ENCODE assay signal across 1 cellular context in genomic region chr13:100088648-100089601, GRCh38.
TF ChIP-seq lines count a peak whose summit lies in the region.

Gene PCCA, plus strand, starts transcription at chr13:100089093. Its CDS starts 28 bp downstream, at chr13:100089121.

TF ChIP-seq in K562, 482 proteins besides CTCF, POLR2A, EP300 and RAD21 (continued from another document and continues in another):
- TF ChIP-seq MITF (IDR thresholded peaks at IDR 0.05) (0 out of 2 replicates have a peak, but pooled peaks have one; percentile 8), TCF3 (CRISPR knock-in tag; IDR thresholded peaks at IDR 0.05) (no peak), ZNF584 (CRISPR knock-in tag; IDR thresholded peaks at IDR 0.05; ENCODE audit: low read depth) (no peak), KDM2B (CRISPR knock-in tag; IDR thresholded peaks at IDR 0.05) (no peak), FOXK2 (conservative IDR thresholded peaks at IDR 0.05 in 1 of 2, IDR thresholded peaks at IDR 0.05 in 1 of 2; ENCODE audit: low read depth in 2 of 2) (no peak), SETDB1 (IDR thresholded peaks at IDR 0.05; ENCODE audit: low read length) (no peak), PYGO2 (tag; IDR thresholded peaks at IDR 0.05) (no peak), ZC3H4 (CRISPR knock-in tag; IDR thresholded peaks at IDR 0.05; ENCODE audit: borderline replicate concordance) (no peak), BRD9 (IDR thresholded peaks at IDR 0.05; ENCODE audit: low read depth, partially characterized antibody) (no peak), ZHX1 (conservative IDR thresholded peaks at IDR 0.05; ENCODE audit: low read length) (no peak), CC2D1A (IDR thresholded peaks at IDR 0.05) (no peak), ZNF57 (CRISPR knock-in tag; IDR thresholded peaks at IDR 0.05) (no peak), ZNF512 (tag; IDR thresholded peaks at IDR 0.05) (no peak), IRF2 (CRISPR knock-in tag; IDR thresholded peaks at IDR 0.05) (no peak), ZNF134 (CRISPR knock-in tag; conservative IDR thresholded peaks at IDR 0.05) (no peak), ZKSCAN3 (CRISPR knock-in tag; IDR thresholded peaks at IDR 0.05) (no peak), ZNF589 (CRISPR knock-in tag; IDR thresholded peaks at IDR 0.05; ENCODE audit: low read depth) (no peak), CXXC5 (CRISPR knock-in tag; IDR thresholded peaks at IDR 0.05) (peak; percentile 68), STAG1 (CRISPR knock-in tag; IDR thresholded peaks at IDR 0.05; ENCODE audit: borderline replicate concordance) (no peak), ZNF282 (CRISPR knock-in tag; IDR thresholded peaks at IDR 0.05) (no peak), ZNF324 (CRISPR knock-in tag; IDR thresholded peaks at IDR 0.05) (no peak), MED1 (CRISPR knock-in tag; IDR thresholded peaks at IDR 0.05; ENCODE audit: borderline replicate concordance) (no peak), ZNF766 (CRISPR knock-in tag; conservative IDR thresholded peaks at IDR 0.05) (no peak), HINFP (tag; conservative IDR thresholded peaks at IDR 0.05; ENCODE audit: low read depth) (no peak), ZZZ3 (IDR thresholded peaks at IDR 0.05) (no peak), CHD1 (IDR thresholded peaks at IDR 0.05; ENCODE audit: low read length) (peak; percentile 51), ZNF764 (CRISPR knock-in tag; IDR thresholded peaks at IDR 0.05; ENCODE audit: low read depth) (no peak), RBM34 (IDR thresholded peaks at IDR 0.05; ENCODE audit: borderline replicate concordance, insufficient read depth, low read length) (no peak), BMI1 (IDR thresholded peaks at IDR 0.05; ENCODE audit: low read length) (no peak), NR2F6 (CRISPR knock-in tag; IDR thresholded peaks at IDR 0.05) (no peak), MCM3 (IDR thresholded peaks at IDR 0.05) (no peak), HDAC1 (IDR thresholded peaks at IDR 0.05) (peak in 1 of 2 experiments; percentile 51; a peak in 1 of 4 replicates), ZFPM2 (CRISPR knock-in tag; IDR thresholded peaks at IDR 0.05) (no peak), MEF2A (IDR thresholded peaks at IDR 0.05; ENCODE audit: control insufficient read depth, low read depth, low read length) (no peak), XRCC3 (IDR thresholded peaks at IDR 0.05) (no peak), SREBF1 (IDR thresholded peaks at IDR 0.05; ENCODE audit: borderline replicate concordance, low read depth, low read length) (no peak), ADNP (tag; IDR thresholded peaks at IDR 0.05) (no peak), CLOCK (CRISPR knock-in tag; IDR thresholded peaks at IDR 0.05; ENCODE audit: borderline replicate concordance) (no peak), MBD1 (CRISPR knock-in tag; IDR thresholded peaks at IDR 0.05) (no peak), TEAD1 (CRISPR knock-in tag; IDR thresholded peaks at IDR 0.05) (0 out of 4 replicates have a peak, but pooled peaks of 1 of the 2 experiments have one; percentile 19), ATF2 (CRISPR knock-in tag; IDR thresholded peaks at IDR 0.05) (no peak), TRIM24 (IDR thresholded peaks at IDR 0.05) (no peak; a peak in 1 of 4 replicates), ZNF175 (CRISPR knock-in tag; IDR thresholded peaks at IDR 0.05; ENCODE audit: low read depth) (no peak), HIVEP1 (CRISPR knock-in tag; IDR thresholded peaks at IDR 0.05) (no peak), RNF2 (IDR thresholded peaks at IDR 0.05) (peak; percentile 39; the same call in 1 of the 2 replicates), MLLT1 (IDR thresholded peaks at IDR 0.05) (no peak), PHB (CRISPR knock-in tag; IDR thresholded peaks at IDR 0.05) (no peak), ZNF224 (CRISPR knock-in tag; IDR thresholded peaks at IDR 0.05) (no peak), HMG20A (CRISPR knock-in tag; conservative IDR thresholded peaks at IDR 0.05) (no peak), SLC30A9 (CRISPR knock-in tag; IDR thresholded peaks at IDR 0.05) (no peak), NR3C1 (CRISPR knock-in tag; IDR thresholded peaks at IDR 0.05) (peak; percentile 54; the same call in 1 of the 2 replicates), ZNF699 (CRISPR knock-in tag; IDR thresholded peaks at IDR 0.05; ENCODE audit: insufficient replicate concordance) (no peak), ETS2 (tag; IDR thresholded peaks at IDR 0.05; ENCODE audit: borderline replicate concordance, poor library complexity, severe bottlenecking) (no peak), HOMEZ (CRISPR knock-in tag; IDR thresholded peaks at IDR 0.05) (no peak), ZNF644 (tag; IDR thresholded peaks at IDR 0.05; ENCODE audit: low read depth) (no peak), SPI1 (IDR thresholded peaks at IDR 0.05; ENCODE audit: borderline replicate concordance, low read depth, low read length) (no peak), NCOA1 (IDR thresholded peaks at IDR 0.05; ENCODE audit: low read depth) (no peak), RBM17 (IDR thresholded peaks at IDR 0.05; ENCODE audit: borderline replicate concordance, low read depth, low read length) (no peak), ZNF444 (CRISPR knock-in tag; IDR thresholded peaks at IDR 0.05) (no peak), SOX6 (IDR thresholded peaks at IDR 0.05) (0 out of 2 replicates have a peak, but pooled peaks have one; percentile 28), ZNF347 (CRISPR knock-in tag; IDR thresholded peaks at IDR 0.05; ENCODE audit: low read depth) (no peak)
